ENCODE assay signal across 11 cellular contexts in genomic region chr7:108973075-108973474, GRCh38.
DNase-seq lines count a peak whose midpoint lies in the region; ATAC-seq and TF ChIP-seq lines count a peak whose summit lies in the region.
"Had no signal": no experiment of that assay in that cellular context is flagged by ENCODE, and none has a peak within 500 bp of the region (broad histone marks: within the 10 kb centered on the region; RNA-seq: fewer than 3 reads in every experiment).

No MANE protein-coding gene starts in this region.

- H3K27me3 ChIP-seq in dorsolateral prefrontal cortex = no peaks in the 10 kb centered on the region
- H3K27me3 ChIP-seq in smooth muscle cell (ENCODE audit: low read depth) = no peaks in the 10 kb centered on the region
- H3K27me3 ChIP-seq: upper lobe of left lung had no signal

- no peak overlapping the region for H3K4me3 ChIP-seq in dorsolateral prefrontal cortex
- no peak overlapping the region for H3K4me3 ChIP-seq in smooth muscle cell
- H3K4me3 ChIP-seq: upper lobe of left lung had no signal

- peak in 43 of 56 donors; percentile 9 to 53 (median 30) for TF ChIP-seq CTCF in dorsolateral prefrontal cortex (IDR thresholded peaks at IDR 0.05 in 54 of 56, conservative IDR thresholded peaks at IDR 0.05 in 2 of 56; ENCODE audit: low read depth in 1 of 56, partially characterized antibody in 56 of 56)
- peak; percentile 43 for TF ChIP-seq CTCF in smooth muscle cell (IDR thresholded peaks at IDR 0.05; ENCODE audit: borderline replicate concordance, insufficient read depth, poor library complexity, severe bottlenecking)

- no peaks in the 10 kb centered on the region for H4K20me1 ChIP-seq in smooth muscle cell (ENCODE audit: low read depth)

- H2AFZ ChIP-seq in smooth muscle cell (ENCODE audit: low read depth) = no peak overlapping the region

- no peaks in the 10 kb centered on the region for H3K79me2 ChIP-seq in smooth muscle cell (ENCODE audit: low read depth)

- intact Hi-C loops in dorsolateral prefrontal cortex (cut with DNase I) = no loop called here

- 100% methylated on average over 1 of the region's 1 CpG for WGBS in smooth muscle cell (ENCODE audit: low lambda C conversion rate)

- H3K27ac ChIP-seq in dorsolateral prefrontal cortex = no peak overlapping the region
- H3K27ac ChIP-seq in smooth muscle cell (ENCODE audit: low read depth) = no peak overlapping the region
- H3K27ac ChIP-seq: upper lobe of left lung had no signal

- ATAC-seq in GM21528 (IDR thresholded peaks at IDR 0.05; ENCODE audit: low FRiP score, unreplicated experiment) = no peak

- DNase-seq in NCI-H748 (lab: John Stamatoyannopoulos, UW; ENCODE audit: unreplicated experiment) (peak; percentile 8), NCI-H748 treated with DMSO at 0.1 percent for 48 hours (lab: John Stamatoyannopoulos, UW) (no peak), NCI-H446 treated with DMSO at 0.1 percent for 48 hours (lab: John Stamatoyannopoulos, UW) (peak; percentile 13), dorsolateral prefrontal cortex (no peak), smooth muscle cell (lab: John Stamatoyannopoulos, UW; ENCODE audit: unreplicated experiment) (no peak)
- DNase-seq in activated CD8-positive, alpha-beta memory T cell treated with anti-CD3 and anti-CD28 coated beads for 24 hours = no peak
- no peak for DNase-seq in activated effector memory CD4-positive, alpha-beta T cell treated with anti-CD3 and anti-CD28 coated beads, Interleukin-2, amount 50 U/mL, for 16 hours
- DNase-seq: activated CD4-positive, alpha-beta T cell treated with anti-CD3 and anti-CD28 coated beads, Interleukin-2, amount 50 U/mL, for 1 hour; SHP77 treated with DMSO at 0.1 percent for 48 hours; upper lobe of left lung had no signal

- H3F3A ChIP-seq in smooth muscle cell (ENCODE audit: low read depth) = no peaks in the 10 kb centered on the region

- no peaks in the 10 kb centered on the region for H3K36me3 ChIP-seq in smooth muscle cell (ENCODE audit: low read depth)
- H3K36me3 ChIP-seq: upper lobe of left lung had no signal

- H3K4me2 ChIP-seq in smooth muscle cell = no peak overlapping the region

- H3K9me3 ChIP-seq in smooth muscle cell (replicated peaks; ENCODE audit: low read depth) = no peaks in the 10 kb centered on the region
- H3K9me3 ChIP-seq: upper lobe of left lung had no signal

- no peaks in the 10 kb centered on the region for H3K4me1 ChIP-seq in smooth muscle cell (ENCODE audit: low read depth)
- H3K4me1 ChIP-seq: upper lobe of left lung had no signal

- no peak overlapping the region for H3K9ac ChIP-seq in smooth muscle cell (ENCODE audit: low read depth)

Comparison
In these comparisons a context has a peak if more than half of its experiments do, and no peak if none do; other contexts are left out.
1. DNase-seq: peak in NCI-H748 (single experiment) and NCI-H446 treated with DMSO at 0.1 percent for 48 hours (single experiment); none in NCI-H748 treated with DMSO at 0.1 percent for 48 hours (single experiment), dorsolateral prefrontal cortex (0 of 10), smooth muscle cell (single experiment), activated CD8-positive, alpha-beta memory T cell treated with anti-CD3 and anti-CD28 coated beads for 24 hours (single experiment) and activated effector memory CD4-positive, alpha-beta T cell treated with anti-CD3 and anti-CD28 coated beads, Interleukin-2, amount 50 U/mL, for 16 hours (single experiment).